ENCODE assay signal across 23 cellular contexts in the genomic region with DNA sequence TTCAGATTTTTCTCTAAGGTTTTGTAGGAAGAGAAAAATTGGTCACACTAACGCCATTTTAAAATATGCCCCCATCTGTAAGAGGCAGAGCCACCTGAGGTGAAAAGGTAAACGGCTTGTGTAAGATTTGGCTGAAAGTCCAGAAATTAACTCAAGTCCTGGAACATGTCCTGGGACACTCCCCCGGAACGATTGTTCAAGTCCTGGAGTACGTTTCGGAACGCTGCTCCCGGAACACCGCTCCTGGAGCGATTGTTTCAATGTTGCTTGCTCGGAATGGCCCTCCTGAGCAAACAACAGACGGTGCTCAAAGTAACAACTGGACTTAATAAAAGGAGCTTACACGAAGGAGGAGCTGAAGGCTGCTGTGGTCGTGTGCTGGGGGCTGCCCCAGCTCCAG.
DNase-seq lines count a peak whose midpoint lies in the region; ATAC-seq and TF ChIP-seq lines count a peak whose summit lies in the region.
"Had no signal": no experiment of that assay in that cellular context is flagged by ENCODE, and none has a peak within 500 bp of the region (broad histone marks: within the 10 kb centered on the region; RNA-seq: fewer than 3 reads in every experiment).

No MANE protein-coding gene starts in this region.

- H3K4me1 Mint-ChIP-seq in stimulated activated naive CD8-positive, alpha-beta T cell treated with anti-CD3 and anti-CD28 coated beads, Interleukin-15, amount 100 ng/mL, for 72 hours, result no peaks in the 10 kb centered on the region
- H3K4me1 Mint-ChIP-seq: CD4-positive, alpha-beta memory T cell had no signal

- TF ChIP-seq CTCF in C4-2B (conservative IDR thresholded peaks at IDR 0.05), result no peak
- no peak for TF ChIP-seq CTCF in omental fat pad (IDR thresholded peaks at IDR 0.05)

- no peaks in the 10 kb centered on the region for H3K36me3 ChIP-seq in adipocyte (ENCODE audit: control insufficient read depth, insufficient read depth, low read length, severe bottlenecking)
- H3K36me3 ChIP-seq: esophagus squamous epithelium, lower lobe of right lung, prostate gland, suprapubic skin, WERI-Rb-1 had no signal

- H3K4me3 ChIP-seq in adipocyte (ENCODE audit: low read length), result peak overlapping the region; percentile 37
- H3K4me3 ChIP-seq: esophagus squamous epithelium, lower lobe of right lung, prostate gland, SK-N-MC, suprapubic skin had no signal

- H3K9me3 ChIP-seq in adipocyte (ENCODE audit: control insufficient read depth, low read length), result peaks cover 3% of the 10 kb centered on the region
- H3K9me3 ChIP-seq: esophagus squamous epithelium, lower lobe of right lung, prostate gland, suprapubic skin had no signal

- H3K27ac Mint-ChIP-seq in stimulated activated naive CD8-positive, alpha-beta T cell treated with anti-CD3 and anti-CD28 coated beads, Interleukin-15, amount 100 ng/mL, for 72 hours, result no peak overlapping the region
- H3K27ac Mint-ChIP-seq: activated naive CD8-positive, alpha-beta T cell; CD4-positive, alpha-beta memory T cell had no signal

- no peak for ATAC-seq in omental fat pad (ENCODE audit: low FRiP score)
- ATAC-seq in stimulated activated naive CD8-positive, alpha-beta T cell treated with anti-CD3 and anti-CD28 coated beads, Interleukin-15, amount 100 ng/mL, for 72 hours, result no peak
- ATAC-seq in GM21528 (IDR thresholded peaks at IDR 0.05; ENCODE audit: low FRiP score, unreplicated experiment), result no peak
- ATAC-seq: lower lobe of right lung, Panc1 had no signal

- peaks cover 11 to 13% of the 10 kb centered on the region in 2 donors for H3K9me3 Mint-ChIP-seq in stimulated activated naive CD8-positive, alpha-beta T cell treated with anti-CD3 and anti-CD28 coated beads, Interleukin-15, amount 100 ng/mL, for 72 hours

- no peaks in the 10 kb centered on the region for H3K27me3 ChIP-seq in adipocyte (replicated peaks; ENCODE audit: control insufficient read depth, insufficient read depth, low read length)
- H3K27me3 ChIP-seq: esophagus squamous epithelium, suprapubic skin had no signal

- no peaks in the 10 kb centered on the region for H3K4me1 ChIP-seq in adipocyte (ENCODE audit: control insufficient read depth, insufficient read depth, low read length)
- H3K4me1 ChIP-seq: esophagus squamous epithelium, lower lobe of right lung, prostate gland, suprapubic skin had no signal

- no peaks in the 10 kb centered on the region for H3K27me3 Mint-ChIP-seq in stimulated activated naive CD8-positive, alpha-beta T cell treated with anti-CD3 and anti-CD28 coated beads, Interleukin-15, amount 100 ng/mL, for 72 hours
- H3K27me3 Mint-ChIP-seq: activated naive CD8-positive, alpha-beta T cell; CD4-positive, alpha-beta memory T cell had no signal

- H3K9ac ChIP-seq in adipocyte (ENCODE audit: low read length), result no peak overlapping the region

- peak overlapping the region; percentile 54 for H3K27ac ChIP-seq in C4-2B
- H3K27ac ChIP-seq: esophagus squamous epithelium, lower lobe of right lung, prostate gland, SK-N-MC, suprapubic skin, WERI-Rb-1 had no signal

- peak; percentile 20 for DNase-seq in HuH-7.5 (ENCODE audit: low spot score)
- DNase-seq in NCI-H510A (lab: John Stamatoyannopoulos, UW), result peak; percentile 13
- DNase-seq in adipocyte (ENCODE audit: low read depth), result no peak
- no peak for DNase-seq in omental fat pad (ENCODE audit: low spot score)
- DNase-seq in stimulated activated naive CD8-positive, alpha-beta T cell treated with anti-CD3 and anti-CD28 coated beads, Interleukin-15, amount 100 ng/mL, for 72 hours, result no peak
- no peak for DNase-seq in AG08395 (ENCODE audit: low spot score)
- DNase-seq: CD4-positive, alpha-beta memory T cell; cerebellar nuclear complex; effector memory CD4-positive, alpha-beta T cell; esophagus squamous epithelium; GDM1; Kasumi-1; lower lobe of right lung; NCI-H1092; T-helper 2 cell; WERI-Rb-1 had no signal

- H3K4me3 Mint-ChIP-seq in stimulated activated naive CD8-positive, alpha-beta T cell treated with anti-CD3 and anti-CD28 coated beads, Interleukin-15, amount 100 ng/mL, for 72 hours, result no peak overlapping the region
- H3K4me3 Mint-ChIP-seq: activated naive CD8-positive, alpha-beta T cell; CD4-positive, alpha-beta memory T cell had no signal

Comparison
In these comparisons a context has a peak if more than half of its experiments do, and no peak if none do; other contexts are left out.
1. DNase-seq: peak in HuH-7.5 (single experiment) and NCI-H510A (single experiment); none in adipocyte (single experiment), omental fat pad (single experiment), stimulated activated naive CD8-positive, alpha-beta T cell treated with anti-CD3 and anti-CD28 coated beads, Interleukin-15, amount 100 ng/mL, for 72 hours (0 of 2) and AG08395 (single experiment).